Comparison of ENCODE assay signal across 1 cellular context in the genomic region with DNA sequence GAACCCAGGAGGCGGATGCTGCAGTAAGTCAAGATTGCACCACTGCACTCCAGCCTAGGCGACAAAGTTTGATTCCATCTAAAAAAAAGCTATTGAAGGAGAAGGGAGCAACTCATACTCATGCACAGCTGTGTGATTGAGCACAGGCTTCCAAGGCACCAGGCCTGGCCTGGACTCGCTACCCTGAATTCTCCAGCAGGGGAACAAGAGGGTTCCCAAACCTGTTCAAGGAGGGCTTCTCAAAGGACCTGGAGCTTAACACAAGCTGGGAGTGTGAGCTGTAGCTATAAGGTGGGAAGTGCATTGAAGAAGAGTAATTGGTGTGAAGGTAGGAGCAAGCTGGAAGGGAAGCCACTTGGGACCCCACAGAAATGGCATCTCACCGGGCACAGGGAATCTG.
TF ChIP-seq lines count a peak whose summit lies in the region.

No MANE protein-coding gene starts in this region.

TF ChIP-seq in H1, 55 proteins besides CTCF, POLR2A, EP300 and RAD21:
- TF ChIP-seq POLR2AphosphoS5 (IDR thresholded peaks at IDR 0.05; ENCODE audit: low read depth, low read length): no peak
- TF ChIP-seq SIX5 (IDR thresholded peaks at IDR 0.05; ENCODE audit: low read depth, low read length): no peak
- TF ChIP-seq, protein P1, sequence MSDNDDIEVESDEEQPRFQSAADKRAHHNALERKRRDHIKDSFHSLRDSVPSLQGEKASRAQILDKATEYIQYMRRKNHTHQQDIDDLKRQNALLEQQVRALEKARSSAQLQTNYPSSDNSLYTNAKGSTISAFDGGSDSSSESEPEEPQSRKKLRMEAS (IDR thresholded peaks at IDR 0.05): no peak
- TF ChIP-seq, protein P2, sequence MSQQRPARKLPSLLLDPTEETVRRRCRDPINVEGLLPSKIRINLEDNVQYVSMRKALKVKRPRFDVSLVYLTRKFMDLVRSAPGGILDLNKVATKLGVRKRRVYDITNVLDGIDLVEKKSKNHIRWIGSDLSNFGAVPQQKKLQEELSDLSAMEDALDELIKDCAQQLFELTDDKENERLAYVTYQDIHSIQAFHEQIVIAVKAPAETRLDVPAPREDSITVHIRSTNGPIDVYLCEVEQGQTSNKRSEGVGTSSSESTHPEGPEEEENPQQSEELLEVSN (IDR thresholded peaks at IDR 0.05): no peak
- no peak for TF ChIP-seq TBP (IDR thresholded peaks at IDR 0.05; ENCODE audit: low read depth, low read length)
- no peak for TF ChIP-seq RXRA (IDR thresholded peaks at IDR 0.05; ENCODE audit: insufficient read depth, low read depth, low read length)
- TF ChIP-seq HDAC6 (IDR thresholded peaks at IDR 0.05; ENCODE audit: low read depth, low read length): no peak
